In the genomic region with DNA sequence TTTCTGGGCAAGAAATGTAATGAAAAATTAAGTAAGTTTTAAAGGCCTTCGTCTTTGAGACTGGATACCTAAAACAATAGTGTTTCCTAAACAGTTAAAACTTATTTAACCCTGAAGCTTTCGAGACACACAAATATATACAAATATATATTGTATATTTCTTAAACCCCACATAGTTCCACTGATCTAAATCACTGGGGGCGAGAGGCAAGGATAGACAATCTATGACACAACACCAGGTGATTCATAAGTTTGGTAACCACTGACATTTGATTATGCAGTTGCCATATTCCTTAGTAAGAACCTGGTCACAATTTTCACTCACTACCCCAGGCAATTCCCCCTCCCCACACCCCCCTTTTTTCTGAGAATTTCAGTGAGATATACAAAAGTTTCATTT, we compare ENCODE assay signal across 8 cellular contexts. TPM values are rescaled to one million over a fixed set of nuclear protein-coding genes. Genes with fewer than 3 reads are reported as not detected.
A peak's percentile ranks its signal among the peaks of the same experiment; 100 is the strongest.
DNase-seq lines count a peak whose midpoint lies in the region; ATAC-seq, FAIRE-seq and TF ChIP-seq lines count a peak whose summit lies in the region.

No MANE protein-coding gene starts in this region.

- peak overlapping the region; percentile 87 for H3K27ac Mint-ChIP-seq in astrocyte (ENCODE audit: unreplicated experiment)

- H3K4me1 Mint-ChIP-seq in astrocyte (ENCODE audit: low read depth, unreplicated experiment) = peaks cover 30% of the 10 kb centered on the region

- FAIRE-seq in astrocyte (lab: Jason Lieb, UNC) = no peak
- FAIRE-seq in HepG2 (lab: Jason Lieb, UNC) = no peak

- WGBS in HepG2 (ENCODE audit: low lambda C conversion rate) = 18% methylated on average over 3 of the region's 3 CpGs

- H3K4me1 ChIP-seq in BE2C = peaks cover 28% of the 10 kb centered on the region
- peaks cover 25% of the 10 kb centered on the region for H3K4me1 ChIP-seq in astrocyte (ENCODE audit: insufficient read depth, low read length)
- peaks cover 46% of the 10 kb centered on the region for H3K4me1 ChIP-seq in HepG2 (ENCODE audit: insufficient read depth, low read length)
- H3K4me1 ChIP-seq in vagina = peaks cover 50% of the 10 kb centered on the region

- H3K4me3 ChIP-seq in BE2C (ENCODE audit: low read depth, low read length) (peak overlapping the region; percentile 99), astrocyte (ENCODE audit: insufficient read depth, low read depth, low read length) (peak overlapping the region; percentile 71), HepG2 (replicated peaks in 1 of 3; ENCODE audit: insufficient read depth in 1 of 3, low read depth in 2 of 3, low read length in 3 of 3) (peak overlapping the region; percentile 79 to 99 (median 86); a peak in 5 of 6 replicates), vagina (peak overlapping the region; percentile 44)

- TF ChIP-seq POLR2A in HepG2 (IDR thresholded peaks at IDR 0.05; ENCODE audit: insufficient read depth in 1 of 2, low read depth in 2 of 2, low read length in 2 of 2) (no peak), vagina (IDR thresholded peaks at IDR 0.05) (no peak)

- POLR2A ChIA-PET in HepG2 (lab: Yijun Ruan, JAX) = interaction anchor here (3.3 kb wide), 1 partner anchor 43 kb away, joined by 47 read pairs; a partner anchor contains a TSS

- H3K79me2 ChIP-seq in astrocyte (ENCODE audit: insufficient read depth, low read length) (peaks cover 58% of the 10 kb centered on the region), HepG2 (ENCODE audit: insufficient read depth, low read length) (peaks cover 55% of the 10 kb centered on the region)

- H3K9ac ChIP-seq in astrocyte (ENCODE audit: low read length) = peak overlapping the region; percentile 86
- peak overlapping the region; percentile 88 for H3K9ac ChIP-seq in HepG2 (ENCODE audit: insufficient read depth, low read depth, low read length)

- no peaks in the 10 kb centered on the region for H3K27me3 Mint-ChIP-seq in astrocyte (ENCODE audit: low read depth, unreplicated experiment)

- TF ChIP-seq CTCF in BE2C (IDR thresholded peaks at IDR 0.05; ENCODE audit: low read depth, low read length) = no peak
- no peak for TF ChIP-seq CTCF in astrocyte (IDR thresholded peaks at IDR 0.05; ENCODE audit: insufficient read depth, low read depth, low read length)
- no peak for TF ChIP-seq CTCF in HepG2 (CRISPR knock-in tag; IDR thresholded peaks at IDR 0.05)
- TF ChIP-seq CTCF in vagina (IDR thresholded peaks at IDR 0.05) = no peak

- H4K20me1 ChIP-seq in astrocyte (ENCODE audit: insufficient read depth, low read length) = peaks cover 41% of the 10 kb centered on the region
- peaks cover 17% of the 10 kb centered on the region for H4K20me1 ChIP-seq in HepG2 (ENCODE audit: insufficient read depth, low read length)

- H3K36me3 ChIP-seq in BE2C = peaks cover 25% of the 10 kb centered on the region
- peaks cover 9% of the 10 kb centered on the region; the same call in 1 of the 2 replicates for H3K36me3 ChIP-seq in KOPT-K1 (ENCODE audit: insufficient read depth, low read length)
- H3K36me3 ChIP-seq in astrocyte (ENCODE audit: insufficient read depth, low read length) = no peaks in the 10 kb centered on the region
- peaks cover 0 to 1% of the 10 kb centered on the region in 2 experiments; a peak in 1 of 5 replicates for H3K36me3 ChIP-seq in HepG2 (replicated peaks in 1 of 2; ENCODE audit: control insufficient read depth in 1 of 2, insufficient read depth in 2 of 2, low read length in 2 of 2)
- H3K36me3 ChIP-seq in vagina = no peaks in the 10 kb centered on the region

- DNase-seq in BE2C (no peak), astrocyte (ENCODE audit: low read depth) (peak; percentile 66), HepG2 (ENCODE audit: low spot score) (peak; percentile 43), vagina (ENCODE audit: extremely low spot score in 2 of 2) (no peak), NCI-H510A (lab: John Stamatoyannopoulos, UW) (no peak)

- TF ChIP-seq EP300 in HepG2 (IDR thresholded peaks at IDR 0.05; ENCODE audit: low read depth in 2 of 2, low read length in 2 of 2) (no peak), HepG2 (CRISPR knock-in tag; IDR thresholded peaks at IDR 0.05; ENCODE audit: borderline replicate concordance) (no peak)

- peaks cover 4% of the 10 kb centered on the region for H3K36me3 Mint-ChIP-seq in astrocyte (ENCODE audit: low read depth, unreplicated experiment)

- no peaks in the 10 kb centered on the region for H3K9me3 Mint-ChIP-seq in astrocyte (ENCODE audit: unreplicated experiment)

- H3K9me3 ChIP-seq in BE2C = no peaks in the 10 kb centered on the region
- no peaks in the 10 kb centered on the region for H3K9me3 ChIP-seq in KOPT-K1 (ENCODE audit: insufficient read depth, low read length, poor library complexity, severe bottlenecking)
- no peaks in the 10 kb centered on the region for H3K9me3 ChIP-seq in astrocyte (ENCODE audit: insufficient read depth, low read depth, low read length)
- H3K9me3 ChIP-seq in HepG2 (ENCODE audit: low read length) = no peaks in the 10 kb centered on the region
- H3K9me3 ChIP-seq in vagina = no peaks in the 10 kb centered on the region

- in situ Hi-C loops in HepG2 (cut with HindIII; ENCODE audit: extremely low pct_ligation_motif_present, low pct_unique_long_range_greater_than_20kb) = no loop called here

- TF ChIP-seq RAD21 in HepG2 (CRISPR knock-in tag; IDR thresholded peaks at IDR 0.05) = no peak

- intact Hi-C loops in HepG2 (cut with micrococcal nuclease; ENCODE audit: unreplicated experiment) (no loop called here), vagina (cut with DNase I) (no loop called here)

- ATAC-seq in HepG2 = no peak
- ATAC-seq in GM21381 (IDR thresholded peaks at IDR 0.05; ENCODE audit: unreplicated experiment) = no peak
- ATAC-seq in GM21390 (IDR thresholded peaks at IDR 0.05; ENCODE audit: unreplicated experiment) = no peak

- BruUV-seq in HepG2 (replicated peaks; lab: Mats Ljungman, UMichigan) = no TSS peak

- CTCF ChIA-PET in HepG2 (lab: Yijun Ruan, JAX; ENCODE audit: low intra/inter-chr PET ratio, low total read pairs) = no interaction called here

- H3K27me3 ChIP-seq in BE2C (no peaks in the 10 kb centered on the region), astrocyte (ENCODE audit: insufficient read depth, low read length) (no peaks in the 10 kb centered on the region), HepG2 (ENCODE audit: control insufficient read depth in 1 of 2, insufficient read depth in 2 of 2, low read length in 2 of 2) (no peaks in the 10 kb centered on the region; a peak in 1 of 5 replicates), vagina (no peaks in the 10 kb centered on the region)

- H3K27ac ChIP-seq in KOPT-K1 (ENCODE audit: low read depth, low read length, poor library complexity, severe bottlenecking) (peak overlapping the region; percentile 92), astrocyte (ENCODE audit: low read depth, low read length) (peak overlapping the region; percentile 63), HepG2 (ENCODE audit: extremely low read length, insufficient read depth, low read length) (peak overlapping the region; percentile 85), vagina (no peak overlapping the region)

- no peak overlapping the region for H2AFZ ChIP-seq in astrocyte (ENCODE audit: low read depth, low read length)
- no peak overlapping the region for H2AFZ ChIP-seq in HepG2 (ENCODE audit: low read length)

- peak overlapping the region; percentile 86 for H3K4me3 Mint-ChIP-seq in astrocyte (ENCODE audit: unreplicated experiment)

- H3K4me2 ChIP-seq in astrocyte (ENCODE audit: low read length) (peak overlapping the region; percentile 86), HepG2 (ENCODE audit: low read depth, low read length) (peak overlapping the region; percentile 86)

TF ChIP-seq in HepG2, 621 proteins besides CTCF, POLR2A, EP300 and RAD21:
- TF ChIP-seq SAP130 (CRISPR knock-in tag; IDR thresholded peaks at IDR 0.05; ENCODE audit: low read depth) (peak; percentile 44; the same call in 1 of the 2 replicates), FOSL2 (CRISPR knock-in tag; IDR thresholded peaks at IDR 0.05) (peak; percentile 25; the same call in 1 of the 2 replicates), ZNF878 (CRISPR knock-in tag; IDR thresholded peaks at IDR 0.05) (no peak), CEBPB (IDR thresholded peaks at IDR 0.05; ENCODE audit: borderline replicate concordance, low read depth, low read length) (peak; percentile 53; the same call in 1 of the 2 replicates), AHR (CRISPR knock-in tag; IDR thresholded peaks at IDR 0.05) (no peak)
TF ChIP-seq in HepG2: peak in this region for 3.

RNA-seq across cellular contexts. Expression of a gene that starts 55.3 kb away (rescaled TPM):
- polyA plus RNA-seq in BE2C (2012; ENCODE audit: insufficient read depth, insufficient read length, low read depth) = 38.1 TPM
- total RNA-seq in astrocyte = 6.1 and 7.0 TPM in 2 replicates
- total RNA-seq in HepG2 (2016; rRNA removed; fragmentation: Illumina TruSeq; extraction: Trizol) = 3.1 and 4.2 TPM in 2 replicates
- 2.1 and 2.4 TPM in 2 replicates for total RNA-seq in HepG2 (2016; cell fraction: cytosol; rRNA removed; fragmentation: Illumina TruSeq; extraction: Trizol; ENCODE audit: low read depth)
- 3.6 and 3.9 TPM in 2 replicates for total RNA-seq in HepG2 (2016; cell fraction: insoluble cytoplasmic fraction; rRNA removed; fragmentation: Illumina TruSeq; extraction: Trizol)
- 2.0 and 2.7 TPM in 2 replicates for total RNA-seq in HepG2 (2016; cell fraction: membrane; rRNA removed; fragmentation: Illumina TruSeq; extraction: Trizol)
- total RNA-seq in HepG2 (2016; cell fraction: nucleus; rRNA removed; fragmentation: Illumina TruSeq; extraction: Trizol) = 3.2 and 3.5 TPM in 2 replicates
- 2.9 and 3.2 TPM in 2 replicates for polyA plus RNA-seq in HepG2 (2011; rRNA removed)
- 2.9 and 4.8 TPM in 2 replicates for polyA plus RNA-seq in HepG2 (2011; cell fraction: cytosol; rRNA removed)
- 8.1 and 8.9 TPM in 2 replicates for polyA plus RNA-seq in HepG2 (2011; cell fraction: nucleus; rRNA removed)
- 2.5 and 2.8 TPM in 2 replicates for polyA plus RNA-seq in HepG2 (2012)
- 2.0 and 2.6 TPM in 2 replicates for polyA plus RNA-seq in HepG2 (2016; cell fraction: cytosol; fragmentation: Illumina TruSeq; extraction: Trizol; ENCODE audit: low read depth)
- polyA plus RNA-seq in HepG2 (2016; cell fraction: insoluble cytoplasmic fraction; fragmentation: Illumina TruSeq; extraction: Trizol; ENCODE audit: low read depth) = 3.3 and 5.4 TPM in 2 replicates
- polyA plus RNA-seq in HepG2 (2016; cell fraction: membrane; fragmentation: Illumina TruSeq; extraction: Trizol; ENCODE audit: low read depth) = 2.5 and 2.8 TPM in 2 replicates
- polyA plus RNA-seq in HepG2 (2016; cell fraction: nucleus; fragmentation: Illumina TruSeq; extraction: Trizol; ENCODE audit: insufficient read depth, low read depth) = 4.8 TPM in 2 replicates
- 1.4 and 3.8 TPM in 2 replicates for polyA minus RNA-seq in HepG2 (2011; rRNA and poly(A)+ RNA removed; ENCODE audit: low replicate concordance)
- 0.79 TPM in 1 of 2 replicates, not detected in the other for polyA minus RNA-seq in HepG2 (2011; cell fraction: cytosol; rRNA and poly(A)+ RNA removed)
- polyA minus RNA-seq in HepG2 (2011; cell fraction: nucleus; rRNA and poly(A)+ RNA removed) = 1.4 and 1.9 TPM in 2 replicates
- total RNA-seq in vagina = 43.0 TPM

Comparison
In these comparisons a context has a peak if more than half of its experiments do, and no peak if none do; other contexts are left out.
1. DNase-seq: peak in astrocyte (single experiment) and HepG2 (single experiment); none in BE2C (single experiment), vagina (0 of 2) and NCI-H510A (single experiment).
2. H3K4me3 ChIP-seq: peak in every context shown above with its lines; median percentile 99 in BE2C; 86 in HepG2; 71 in astrocyte; 44 in vagina.